11 cellular contexts compared by ENCODE assay signal in the genomic region with DNA sequence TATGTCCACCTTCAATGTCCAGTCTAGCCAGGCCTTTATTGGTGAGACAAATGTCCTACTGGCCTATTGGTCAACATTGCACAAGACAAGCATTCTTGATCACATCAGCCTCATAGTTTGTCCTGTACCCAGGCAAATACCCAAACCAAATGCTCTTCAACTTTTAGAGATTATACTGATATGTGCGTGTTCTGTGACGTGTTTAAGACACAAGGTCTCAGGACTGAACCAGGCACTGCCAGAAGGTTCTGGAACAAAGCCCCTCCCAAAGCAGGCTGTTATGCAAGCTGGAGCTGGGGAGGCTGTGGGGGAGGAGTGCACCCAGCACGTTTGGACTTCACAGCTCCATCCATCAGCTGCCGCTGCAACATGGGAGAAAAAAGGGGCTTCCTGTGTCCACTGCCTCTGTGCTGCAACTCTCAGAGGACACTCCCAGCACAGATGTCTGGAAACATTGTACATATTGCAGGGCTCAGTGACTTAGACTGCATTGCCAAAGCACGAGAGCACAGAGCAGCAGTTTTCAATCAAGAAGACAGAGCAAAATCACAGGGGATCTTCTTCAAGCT. TPM values are rescaled to one million over a fixed set of nuclear protein-coding genes. Genes with fewer than 3 reads are reported as not detected.
DNase-seq lines count a peak whose midpoint lies in the region; ATAC-seq, FAIRE-seq and TF ChIP-seq lines count a peak whose summit lies in the region.
"Had no signal": no experiment of that assay in that cellular context is flagged by ENCODE, and none has a peak within 500 bp of the region (broad histone marks: within the 10 kb centered on the region; RNA-seq: fewer than 3 reads in every experiment).

No MANE protein-coding gene starts in this region.

- peak; percentile 45 for ATAC-seq in lung (ENCODE audit: insufficient read depth, low FRiP score)

- H3K27me3 ChIP-seq in lung (ENCODE audit: control insufficient read depth, insufficient read depth) (no peaks in the 10 kb centered on the region), stomach smooth muscle (ENCODE audit: control insufficient read depth in 1 of 2, insufficient read depth in 2 of 2, low read length in 2 of 2) (no peaks in the 10 kb centered on the region)

- H3K36me3 ChIP-seq in lung (ENCODE audit: control insufficient read depth in 2 of 2, insufficient read depth in 2 of 2, low read length in 2 of 2) (peaks cover 3 to 26% of the 10 kb centered on the region in 2 donors), stomach smooth muscle (ENCODE audit: control insufficient read depth in 2 of 2, insufficient read depth in 2 of 2, low read length in 2 of 2) (peaks cover 55 to 63% of the 10 kb centered on the region in 2 donors)

- DNase-seq in NB4 (ENCODE audit: low read depth) (peak; percentile 8), fibroblast of the conjunctiva (ENCODE audit: low read depth) (peak; percentile 96), lung (ENCODE audit: low spot score) (peak; percentile 51), C1 segment of cervical spinal cord (lab: John Stamatoyannopoulos, UW) (no peak), GM12892 (ENCODE audit: insufficient read length) (no peak)
- DNase-seq in activated CD4-positive, alpha-beta T cell treated with anti-CD3 and anti-CD28 coated beads, Interleukin-2, amount 50 U/mL, for 48 hours, result no peak
- DNase-seq in activated naive CD4-positive, alpha-beta T cell treated with Interleukin-2 at 50 U/mL for 16 hours, result no peak

- H3K9ac ChIP-seq in stomach smooth muscle (ENCODE audit: low read length in 2 of 2), result peak overlapping the region in 1 of 2 donors; percentile 6

- no peak for TF ChIP-seq CTCF in NB4 (IDR thresholded peaks at IDR 0.05; ENCODE audit: low read depth, low read length)
- no peak for TF ChIP-seq CTCF in lung (IDR thresholded peaks at IDR 0.05; ENCODE audit: control extremely low read depth, extremely low read depth)

- H3K4me3 ChIP-seq in NB4 (ENCODE audit: low read depth, low read length), result no peak overlapping the region
- no peak overlapping the region for H3K4me3 ChIP-seq in lung
- H3K4me3 ChIP-seq in stomach smooth muscle (ENCODE audit: low read length in 2 of 2), result no peak overlapping the region

- no peak for FAIRE-seq in GM12892 (lab: Jason Lieb, UNC)

- TF ChIP-seq POLR2A in NB4 (IDR thresholded peaks at IDR 0.05; ENCODE audit: extremely low read depth, insufficient read length) (no peak), GM12892 (IDR thresholded peaks at IDR 0.05; ENCODE audit: low read depth, low read length) (no peak)

- H3K27ac ChIP-seq in lung (ENCODE audit: low read depth in 1 of 2, low read length in 1 of 2), result peak overlapping the region; percentile 56 to 80
- peak overlapping the region; percentile 81 for H3K27ac ChIP-seq in stomach smooth muscle (ENCODE audit: low read length)
- H3K27ac ChIP-seq: C4-2B, epithelial cell of prostate, HL-60 had no signal

- no peaks in the 10 kb centered on the region for H3K9me3 ChIP-seq in lung (ENCODE audit: control insufficient read depth in 2 of 2, insufficient read depth in 1 of 2, low read length in 1 of 2)
- H3K9me3 ChIP-seq in stomach smooth muscle (ENCODE audit: control insufficient read depth in 2 of 2, low read length in 2 of 2), result no peaks in the 10 kb centered on the region

- peaks cover 4 to 11% of the 10 kb centered on the region in 2 donors for H3K4me1 ChIP-seq in lung (ENCODE audit: control insufficient read depth in 2 of 2, insufficient read depth in 2 of 2, low read length in 2 of 2)
- peaks cover 45% of the 10 kb centered on the region for H3K4me1 ChIP-seq in stomach smooth muscle (ENCODE audit: control insufficient read depth, insufficient read depth, low read length)

- 67% methylated on average over 5 of the region's 5 CpGs for WGBS in lung, 2 donors

RNA-seq across cellular contexts. Expression of a gene that starts 45.9 kb away (rescaled TPM):
- 100 to 1,000 TPM in 1 of 2 donors, 10 to 100 TPM in 1; 55.8 to 151 TPM for total RNA-seq in lung
- polyA plus RNA-seq in lung, result 10 to 100 TPM; 15.4 to 34.4 TPM
- 6.5 TPM for polyA plus RNA-seq in GM12892 (2012; ENCODE audit: missing spikeins)

Comparison
In these comparisons a context has a peak if more than half of its experiments do, and no peak if none do; other contexts are left out.
1. DNase-seq: peak in NB4 (single experiment), fibroblast of the conjunctiva (single experiment) and lung (single experiment); none in C1 segment of cervical spinal cord (0 of 14), GM12892 (single experiment), activated CD4-positive, alpha-beta T cell treated with anti-CD3 and anti-CD28 coated beads, Interleukin-2, amount 50 U/mL, for 48 hours (0 of 2) and activated naive CD4-positive, alpha-beta T cell treated with Interleukin-2 at 50 U/mL for 16 hours (single experiment).